ENCODE assay signal across 8 cellular contexts in genomic region chr19:4636151-4636717, GRCh38. TPM values are rescaled to one million over a fixed set of nuclear protein-coding genes. Genes with fewer than 3 reads are reported as not detected.
A peak's percentile ranks its signal among the peaks of the same experiment; 100 is the strongest.
DNase-seq lines count a peak whose midpoint lies in the region; ATAC-seq and TF ChIP-seq lines count a peak whose summit lies in the region.

No MANE protein-coding gene starts in this region.

- no peaks in the 10 kb centered on the region for H3K9me3 Mint-ChIP-seq in activated CD8-positive, alpha-beta T cell treated with anti-CD3 and anti-CD28 coated beads for 36 hours
- no peaks in the 10 kb centered on the region for H3K9me3 Mint-ChIP-seq in effector memory CD8-positive, alpha-beta T cell

- peak; percentile 85 for TF ChIP-seq CTCF in activated CD8-positive, alpha-beta T cell treated with anti-CD3 and anti-CD28 coated beads for 36 hours (IDR thresholded peaks at IDR 0.05)

- POLR2A ChIA-PET in activated CD8-positive, alpha-beta T cell treated with anti-CD3 and anti-CD28 coated beads for 36 hours (lab: Charles Lee): interaction anchor here (1.2 kb wide), 1 partner anchor 80 kb away, joined by 3 read pairs; no protein-coding TSS in a partner anchor

- no peaks in the 10 kb centered on the region for H3K27me3 Mint-ChIP-seq in activated CD8-positive, alpha-beta T cell treated with anti-CD3 and anti-CD28 coated beads for 36 hours
- no peaks in the 10 kb centered on the region for H3K27me3 Mint-ChIP-seq in effector memory CD8-positive, alpha-beta T cell

- H3K27ac Mint-ChIP-seq in activated CD8-positive, alpha-beta T cell treated with anti-CD3 and anti-CD28 coated beads for 36 hours: no peak overlapping the region
- peak overlapping the region in 1 of 2 donors; percentile 60 for H3K27ac Mint-ChIP-seq in effector memory CD8-positive, alpha-beta T cell

- intact Hi-C loops in activated CD8-positive, alpha-beta T cell treated with anti-CD3 and anti-CD28 coated beads for 36 hours (cut with micrococcal nuclease): loop anchor here (5.0 kb wide), 1 partner anchor 59 kb away; no protein-coding TSS in a partner anchor

- peak; percentile 11 for ATAC-seq in activated CD8-positive, alpha-beta T cell treated with anti-CD3 and anti-CD28 coated beads for 36 hours
- ATAC-seq in effector memory CD8-positive, alpha-beta T cell (replicated peaks): peak; percentile 14
- ATAC-seq in GM18498 (IDR thresholded peaks at IDR 0.05; ENCODE audit: unreplicated experiment): no peak

- CTCF ChIA-PET in activated CD8-positive, alpha-beta T cell treated with anti-CD3 and anti-CD28 coated beads for 36 hours (lab: Charles Lee): interaction anchor here (0.6 to 3.4 kb wide), 33 partner anchors 10 to 166 kb away, joined by 3 to 80 read pairs (median 7); partner anchors contain the start of genes LRG1, PLIN5 and SEMA6B

- H3K36me3 Mint-ChIP-seq in activated CD8-positive, alpha-beta T cell treated with anti-CD3 and anti-CD28 coated beads for 36 hours (ENCODE audit: low read depth): no peaks in the 10 kb centered on the region
- peaks cover 23% of the 10 kb centered on the region for H3K36me3 Mint-ChIP-seq in effector memory CD8-positive, alpha-beta T cell (ENCODE audit: insufficient read depth)

- DNase-seq in NCI-H2081 (lab: John Stamatoyannopoulos, UW): peak; percentile 40 to 60
- no peak for DNase-seq in NCI-H2081 treated with DMSO at 0.1 percent for 48 hours (lab: John Stamatoyannopoulos, UW)
- peak; percentile 59 for DNase-seq in NCI-H345 (lab: John Stamatoyannopoulos, UW)
- DNase-seq in activated CD8-positive, alpha-beta T cell treated with anti-CD3 and anti-CD28 coated beads for 36 hours: peak; percentile 78
- DNase-seq in effector memory CD8-positive, alpha-beta T cell: peak; percentile 70 to 76 (median 71)
- DNase-seq in mesenteric fat pad (ENCODE audit: low spot score): peak; percentile 92
- DNase-seq in stimulated activated CD8-positive, alpha-beta memory T cell treated with anti-CD3 and anti-CD28 coated beads, Interleukin-15, amount 100 ng/mL, for 4 hours (ENCODE audit: low read depth in 2 of 2): peak; percentile 27 to 51

- peak overlapping the region; percentile 35 for H3K4me3 Mint-ChIP-seq in activated CD8-positive, alpha-beta T cell treated with anti-CD3 and anti-CD28 coated beads for 36 hours
- H3K4me3 Mint-ChIP-seq in effector memory CD8-positive, alpha-beta T cell: peak overlapping the region; percentile 55 to 63

- peaks cover 35% of the 10 kb centered on the region for H3K4me1 Mint-ChIP-seq in activated CD8-positive, alpha-beta T cell treated with anti-CD3 and anti-CD28 coated beads for 36 hours (ENCODE audit: low read depth)
- peaks cover 14 to 23% of the 10 kb centered on the region in 2 donors for H3K4me1 Mint-ChIP-seq in effector memory CD8-positive, alpha-beta T cell (ENCODE audit: low read depth in 2 of 2)

RNA-seq across cellular contexts. Expression of gene TNFAIP8L1, which starts 3.1 kb away (rescaled TPM):
- total RNA-seq in activated CD8-positive, alpha-beta T cell treated with anti-CD3 and anti-CD28 coated beads for 36 hours: 10 to 100 TPM; 13.5 to 13.7 TPM
- 6.9 TPM for total RNA-seq in mesenteric fat pad

RNA-seq across cellular contexts. Expression of gene MYDGF, which starts 33.9 kb away (rescaled TPM):
- 10 to 100 TPM; 58.3 to 62.1 TPM for total RNA-seq in activated CD8-positive, alpha-beta T cell treated with anti-CD3 and anti-CD28 coated beads for 36 hours
- total RNA-seq in mesenteric fat pad: 98.5 TPM
